In the genomic region with DNA sequence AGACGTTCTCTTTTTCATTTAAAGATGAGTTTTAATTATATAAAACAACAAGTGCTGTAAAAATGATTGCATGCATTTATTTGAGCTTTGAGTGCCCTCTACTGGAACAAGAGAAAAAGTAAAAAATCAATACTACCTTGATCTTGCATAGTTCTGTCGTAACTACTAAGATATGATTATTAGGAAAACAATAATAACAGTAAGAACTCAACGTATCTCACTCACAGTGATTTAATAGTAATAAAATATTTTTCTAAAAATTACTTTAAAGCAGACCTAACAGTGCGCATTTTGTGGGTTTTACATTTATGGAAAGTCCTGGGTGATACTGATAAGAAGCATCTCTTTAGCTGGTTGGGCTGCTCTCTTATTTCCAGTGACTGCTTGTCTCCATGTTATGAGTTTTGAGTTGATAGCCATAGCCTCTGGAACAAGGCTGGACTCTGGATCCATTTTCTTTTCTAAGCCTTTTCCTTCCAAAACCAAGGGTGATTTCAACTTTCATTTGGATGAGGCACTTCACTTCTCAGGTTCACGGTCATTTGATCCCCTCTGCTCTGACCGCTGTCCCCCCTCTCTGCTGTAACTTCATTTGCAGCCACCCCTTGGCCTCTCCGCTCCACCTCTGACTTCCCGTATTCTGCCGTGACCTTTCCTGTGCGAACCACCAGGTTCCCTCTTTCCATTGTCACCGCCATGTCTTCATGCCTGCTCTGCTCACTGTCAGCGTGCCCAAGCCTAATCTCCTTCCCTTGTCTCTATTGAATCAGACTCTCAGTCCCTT, we compare ENCODE assay signal across 8 cellular contexts. TPM values are rescaled to one million over a fixed set of nuclear protein-coding genes. Genes with fewer than 3 reads are reported as not detected.
DNase-seq lines count a peak whose midpoint lies in the region; ATAC-seq, FAIRE-seq and TF ChIP-seq lines count a peak whose summit lies in the region.

No MANE protein-coding gene starts in this region.

- 0 out of 2 replicates have a peak overlapping the region, but pooled peaks have one; percentile 3 for H2AFZ ChIP-seq in KMS-11 (ENCODE audit: low read depth)

- no peaks in the 10 kb centered on the region for H3K36me3 Mint-ChIP-seq in dendritic cell treated with granulocyte-macrophage colony-stimulating factor and Interleukin-4, amounts not matched to agents 40 ng/mL and 50 ng/mL, for 4 days (ENCODE audit: low read depth)
- no peaks in the 10 kb centered on the region for H3K36me3 Mint-ChIP-seq in activated naive CD4-positive, alpha-beta T cell treated with anti-CD3 and anti-CD28 coated beads, Interleukin-2, amount 10 ng/mL, durations not matched to agents 7 days and 5 days

- no peak overlapping the region for H3K9ac ChIP-seq in KMS-11

- H3K4me3 Mint-ChIP-seq in dendritic cell treated with granulocyte-macrophage colony-stimulating factor and Interleukin-4, amounts not matched to agents 40 ng/mL and 50 ng/mL, for 4 days, result peak overlapping the region; percentile 37
- H3K4me3 Mint-ChIP-seq in activated naive CD4-positive, alpha-beta T cell treated with anti-CD3 and anti-CD28 coated beads, Interleukin-2, amount 10 ng/mL, durations not matched to agents 7 days and 5 days, result no peak overlapping the region

- H3K9me3 Mint-ChIP-seq in dendritic cell treated with granulocyte-macrophage colony-stimulating factor and Interleukin-4, amounts not matched to agents 40 ng/mL and 50 ng/mL, for 4 days, result peaks cover 9% of the 10 kb centered on the region
- peaks cover 2% of the 10 kb centered on the region for H3K9me3 Mint-ChIP-seq in activated naive CD4-positive, alpha-beta T cell treated with anti-CD3 and anti-CD28 coated beads, Interleukin-2, amount 10 ng/mL, durations not matched to agents 7 days and 5 days

- H3K4me1 ChIP-seq in KMS-11 (ENCODE audit: low read depth, poor library complexity, severe bottlenecking), result peaks cover 19% of the 10 kb centered on the region

- peak; percentile 83 for TF ChIP-seq CTCF in KMS-11 (conservative IDR thresholded peaks at IDR 0.05; ENCODE audit: low read depth, low read length)

- peaks cover 11% of the 10 kb centered on the region for H3K27me3 Mint-ChIP-seq in dendritic cell treated with granulocyte-macrophage colony-stimulating factor and Interleukin-4, amounts not matched to agents 40 ng/mL and 50 ng/mL, for 4 days
- H3K27me3 Mint-ChIP-seq in activated naive CD4-positive, alpha-beta T cell treated with anti-CD3 and anti-CD28 coated beads, Interleukin-2, amount 10 ng/mL, durations not matched to agents 7 days and 5 days, result peaks cover 6% of the 10 kb centered on the region

- H3K27ac ChIP-seq in KMS-11, result peak overlapping the region; percentile 13; the same call in 1 of the 2 replicates

- CTCF ChIA-PET in activated naive CD4-positive, alpha-beta T cell treated with anti-CD3 and anti-CD28 coated beads, Interleukin-2, amount 10 ng/mL, durations not matched to agents 7 days and 5 days (lab: Charles Lee), result interaction anchor here (0.8 kb wide), 1 partner anchor 243 kb away, joined by 3 read pairs; no protein-coding TSS in a partner anchor

- ATAC-seq in GM18870 (IDR thresholded peaks at IDR 0.05; ENCODE audit: unreplicated experiment) (peak; percentile 15), GM19452 (IDR thresholded peaks at IDR 0.05; ENCODE audit: unreplicated experiment) (no peak)

- H4K20me1 ChIP-seq in KMS-11 (ENCODE audit: insufficient read depth), result no peaks in the 10 kb centered on the region

- H3K4me1 Mint-ChIP-seq in dendritic cell treated with granulocyte-macrophage colony-stimulating factor and Interleukin-4, amounts not matched to agents 40 ng/mL and 50 ng/mL, for 4 days (ENCODE audit: low read depth), result peaks cover 48% of the 10 kb centered on the region
- H3K4me1 Mint-ChIP-seq in activated naive CD4-positive, alpha-beta T cell treated with anti-CD3 and anti-CD28 coated beads, Interleukin-2, amount 10 ng/mL, durations not matched to agents 7 days and 5 days, result peaks cover 7% of the 10 kb centered on the region

- H3K4me2 ChIP-seq in KMS-11, result peak overlapping the region; percentile 55

- no peaks in the 10 kb centered on the region for H3K36me3 ChIP-seq in KMS-11 (ENCODE audit: insufficient read depth)

- FAIRE-seq in A204.1 (lab: Jason Lieb, UNC), result peak; percentile 95

- intact Hi-C loops in dendritic cell treated with granulocyte-macrophage colony-stimulating factor and Interleukin-4, amounts not matched to agents 40 ng/mL and 50 ng/mL, for 4 days (cut with micrococcal nuclease), result loop anchor here (5.0 kb wide), 2 partner anchors 45 to 150 kb away; no protein-coding TSS in a partner anchor

- H3K27ac Mint-ChIP-seq in dendritic cell treated with granulocyte-macrophage colony-stimulating factor and Interleukin-4, amounts not matched to agents 40 ng/mL and 50 ng/mL, for 4 days, result peak overlapping the region; percentile 26
- H3K27ac Mint-ChIP-seq in activated naive CD4-positive, alpha-beta T cell treated with anti-CD3 and anti-CD28 coated beads, Interleukin-2, amount 10 ng/mL, durations not matched to agents 7 days and 5 days, result no peak overlapping the region

- no peak overlapping the region for H3K4me3 ChIP-seq in KMS-11 (IDR thresholded peaks at IDR 0.05; ENCODE audit: insufficient read depth, low read depth, low read length)

- H3K79me2 ChIP-seq in KMS-11 (ENCODE audit: insufficient read depth, low read depth), result no peaks in the 10 kb centered on the region

- no peaks in the 10 kb centered on the region for H3K27me3 ChIP-seq in KMS-11 (ENCODE audit: insufficient read depth, low read depth)

- DNase-seq in renal cortical epithelial cell (ENCODE audit: low read depth) (peak; percentile 13), HuH-7 (ENCODE audit: low spot score) (no peak)
- DNase-seq in activated naive CD4-positive, alpha-beta T cell treated with anti-CD3 and anti-CD28 coated beads, Interleukin-2, amount 10 ng/mL, durations not matched to agents 7 days and 5 days, result no peak

RNA-seq across cellular contexts. Expression of gene INHBA, which starts 29.6 kb away (rescaled TPM):
- 2.1 and 19.6 TPM in 2 replicates for total RNA-seq in renal cortical epithelial cell
